In the genomic region with DNA sequence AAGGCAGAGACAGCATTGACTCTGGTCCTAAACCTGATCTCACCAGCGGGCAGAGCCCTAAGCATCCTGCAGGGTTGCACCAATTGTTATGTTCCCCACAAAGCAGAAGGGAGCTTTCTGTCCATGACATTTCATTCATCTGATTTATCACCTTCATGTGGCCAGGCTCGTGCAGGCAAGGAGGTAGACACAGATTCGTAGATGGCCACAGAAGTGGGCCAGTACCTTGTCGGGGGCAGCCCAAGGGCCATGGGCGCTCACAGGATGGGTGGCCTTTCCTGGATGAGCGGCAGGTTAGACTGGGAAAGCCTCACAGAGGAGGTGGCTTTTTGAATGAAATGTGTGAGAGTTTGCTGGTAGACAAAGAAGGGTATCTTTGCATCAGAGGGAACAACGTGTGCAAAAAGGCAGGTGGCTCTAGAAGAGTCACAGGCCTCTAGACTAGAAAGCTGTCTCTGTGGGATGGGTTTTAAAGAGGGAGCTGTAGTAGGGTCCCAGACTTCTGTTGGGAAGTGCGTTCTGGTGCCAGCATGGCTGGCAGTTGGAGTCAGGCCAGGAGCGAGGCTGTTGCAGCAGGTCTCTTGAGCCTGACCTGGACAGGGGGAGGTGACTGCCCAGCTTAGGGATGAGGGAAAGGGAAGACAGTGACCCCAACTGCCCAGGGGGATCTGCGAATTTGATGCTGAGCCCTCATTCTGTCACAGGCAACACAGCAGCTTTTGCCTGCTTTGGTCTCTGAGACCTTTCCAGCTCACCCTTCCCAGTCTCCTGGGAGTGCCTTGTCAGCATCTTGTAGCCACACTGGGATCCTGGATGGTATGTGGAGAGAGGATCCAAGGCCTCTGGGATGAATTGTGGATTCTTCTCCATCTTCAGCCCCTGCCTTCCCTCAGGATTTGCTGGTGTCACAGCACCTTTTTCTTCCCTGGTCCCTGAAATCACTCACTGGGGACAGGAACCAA, we compare ENCODE assay signal across 1 cellular context.
TF ChIP-seq lines count a peak whose summit lies in the region.

No MANE protein-coding gene starts in this region.

TF ChIP-seq in HCT116, 20 proteins besides CTCF, POLR2A, EP300 and RAD21 (continued from another document):
- TF ChIP-seq TCF7L2 (IDR thresholded peaks at IDR 0.05; ENCODE audit: borderline replicate concordance, extremely low read depth, insufficient read depth, insufficient read length) (no peak), CBX3 (IDR thresholded peaks at IDR 0.05; ENCODE audit: low read depth) (no peak), REST (IDR thresholded peaks at IDR 0.05; ENCODE audit: low read depth) (no peak), EZH2phosphoT487 (IDR thresholded peaks at IDR 0.05; ENCODE audit: borderline replicate concordance) (no peak), SRF (IDR thresholded peaks at IDR 0.05; ENCODE audit: low read depth) (no peak), EZH2 (IDR thresholded peaks at IDR 0.05) (no peak), CEBPB (IDR thresholded peaks at IDR 0.05; ENCODE audit: low read depth) (no peak), YY1 (IDR thresholded peaks at IDR 0.05; ENCODE audit: extremely low read depth, insufficient replicate concordance, low read depth, low read length) (no peak)
TF ChIP-seq in HCT116: peak in this region for 0.
